Comparison of ENCODE assay signal across 17 cellular contexts in genomic region chr14:99255621-99256482, GRCh38. TPM values are rescaled to one million over a fixed set of nuclear protein-coding genes. Genes with fewer than 3 reads are reported as not detected.
A peak's percentile ranks its signal among the peaks of the same experiment; 100 is the strongest.
DNase-seq lines count a peak whose midpoint lies in the region; ATAC-seq and TF ChIP-seq lines count a peak whose summit lies in the region.
"Had no signal": no experiment of that assay in that cellular context is flagged by ENCODE, and none has a peak within 500 bp of the region (broad histone marks: within the 10 kb centered on the region; RNA-seq: fewer than 3 reads in every experiment).

No MANE protein-coding gene starts in this region.

- no peak overlapping the region for H3K4me2 ChIP-seq in neural cell (ENCODE audit: low read length)
- H3K4me2 ChIP-seq: smooth muscle cell had no signal

- H3K27ac Mint-ChIP-seq in activated CD4-positive, alpha-beta memory T cell treated with anti-CD3 and anti-CD28 coated beads, Interleukin-2, amount 10 ng/mL, durations not matched to agents 7 days and 5 days: peak overlapping the region; percentile 100
- H3K27ac Mint-ChIP-seq in activated naive CD4-positive, alpha-beta T cell treated with anti-CD3 and anti-CD28 coated beads, Interleukin-2, amount 50 U/mL, for 72 hours: peak overlapping the region; percentile 90 to 91
- H3K27ac Mint-ChIP-seq: nephron, progenitor cell of endocrine pancreas had no signal

- no peaks in the 10 kb centered on the region for H3K9me3 Mint-ChIP-seq in activated CD4-positive, alpha-beta memory T cell treated with anti-CD3 and anti-CD28 coated beads, Interleukin-2, amount 10 ng/mL, durations not matched to agents 7 days and 5 days
- no peaks in the 10 kb centered on the region for H3K9me3 Mint-ChIP-seq in activated naive CD4-positive, alpha-beta T cell treated with anti-CD3 and anti-CD28 coated beads, Interleukin-2, amount 50 U/mL, for 72 hours
- H3K9me3 Mint-ChIP-seq: nephron had no signal

- DNase-seq in activated CD4-positive, CD25-positive, alpha-beta regulatory T cell treated with anti-CD3 and anti-CD28 coated beads, Interleukin-2, amount 50 U/mL, for 72 hours: peak; percentile 23
- DNase-seq in activated CD4-positive, alpha-beta memory T cell treated with anti-CD3 and anti-CD28 coated beads, Interleukin-2, amount 10 ng/mL, durations not matched to agents 7 days and 5 days: peak; percentile 28
- DNase-seq in activated naive CD4-positive, alpha-beta T cell treated with anti-CD3 and anti-CD28 coated beads, Interleukin-2, amount 50 U/mL, for 72 hours (ENCODE audit: low spot score in 2 of 2): peak in 1 of 2 donors; percentile 55
- DNase-seq in activated gamma-delta T cell treated with Interleukin-2 at 50 U/mL for 16 hours: no peak
- DNase-seq: BE2C, GM23248, mammary epithelial cell, upper lobe of left lung had no signal

- no peak overlapping the region for H2AFZ ChIP-seq in neural cell (ENCODE audit: low read depth, low read length)
- H2AFZ ChIP-seq: GM23248 had no signal

- H3K27me3 Mint-ChIP-seq in activated CD4-positive, alpha-beta memory T cell treated with anti-CD3 and anti-CD28 coated beads, Interleukin-2, amount 10 ng/mL, durations not matched to agents 7 days and 5 days: no peaks in the 10 kb centered on the region

- H3K27ac ChIP-seq in neural cell (ENCODE audit: low read length): no peak overlapping the region
- H3K27ac ChIP-seq: 22Rv1, GM23248 had no signal

- CTCF ChIA-PET in activated CD4-positive, alpha-beta memory T cell treated with anti-CD3 and anti-CD28 coated beads, Interleukin-2, amount 10 ng/mL, durations not matched to agents 7 days and 5 days (lab: Charles Lee): interaction anchor here (0.6 to 3.0 kb wide), 4 partner anchors 14 to 263 kb away, joined by 4 to 17 read pairs (median 7); no protein-coding TSS in a partner anchor

- H3K9ac ChIP-seq in neural cell (ENCODE audit: low read length): no peak overlapping the region
- H3K9ac ChIP-seq: GM23248 had no signal

- H4K20me1 ChIP-seq in neural cell (ENCODE audit: insufficient read depth): peaks cover 98% of the 10 kb centered on the region

- H3K4me3 Mint-ChIP-seq in activated CD4-positive, alpha-beta memory T cell treated with anti-CD3 and anti-CD28 coated beads, Interleukin-2, amount 10 ng/mL, durations not matched to agents 7 days and 5 days: peak overlapping the region; percentile 99
- H3K4me3 Mint-ChIP-seq: nephron had no signal

- peak overlapping the region; percentile 91 for H3K4me3 ChIP-seq in neural cell (ENCODE audit: low read length)
- H3K4me3 ChIP-seq: GM23248, K562, smooth muscle cell, upper lobe of left lung had no signal

- no peaks in the 10 kb centered on the region for H3K9me2 ChIP-seq in neural cell (ENCODE audit: insufficient read depth, low read length)

- H3K79me2 ChIP-seq in neural cell (replicated peaks; ENCODE audit: insufficient read depth, low read length): peaks cover 100% of the 10 kb centered on the region

- no peaks in the 10 kb centered on the region for H3F3A ChIP-seq in neural cell (ENCODE audit: insufficient read depth, low read length, poor library complexity, severe bottlenecking)

- POLR2A ChIA-PET in activated CD4-positive, alpha-beta memory T cell treated with anti-CD3 and anti-CD28 coated beads, Interleukin-2, amount 10 ng/mL, durations not matched to agents 7 days and 5 days (lab: Charles Lee): interaction anchor here (0.8 to 41.9 kb wide), 5 partner anchors 8 to 67 kb away, joined by 3 to 1689 read pairs (median 10); partner anchors contain the start of gene BCL11B

- H3K27me3 ChIP-seq in neural cell (ENCODE audit: insufficient read depth, low read depth, low read length): no peaks in the 10 kb centered on the region
- H3K27me3 ChIP-seq: upper lobe of left lung had no signal

- peaks cover 94% of the 10 kb centered on the region for H3K4me1 Mint-ChIP-seq in activated CD4-positive, alpha-beta memory T cell treated with anti-CD3 and anti-CD28 coated beads, Interleukin-2, amount 10 ng/mL, durations not matched to agents 7 days and 5 days

- ATAC-seq in activated CD4-positive, CD25-positive, alpha-beta regulatory T cell treated with anti-CD3 and anti-CD28 coated beads, Interleukin-2, amount 50 U/mL, for 24 hours: no peak
- ATAC-seq in activated naive CD4-positive, alpha-beta T cell treated with anti-CD3 and anti-CD28 coated beads, Interleukin-2, amount 50 U/mL, for 72 hours: peak in 1 of 2 donors; percentile 14
- ATAC-seq in HG03469 (IDR thresholded peaks at IDR 0.05; ENCODE audit: unreplicated experiment): no peak
- ATAC-seq in HG02885 (IDR thresholded peaks at IDR 0.05; ENCODE audit: poor library complexity, unreplicated experiment): no peak
- ATAC-seq: K562 had no signal

- no peak for TF ChIP-seq EP300 in neural cell (conservative IDR thresholded peaks at IDR 0.05; ENCODE audit: poor library complexity, severe bottlenecking)

- peaks cover 93% of the 10 kb centered on the region for H3K36me3 Mint-ChIP-seq in activated CD4-positive, alpha-beta memory T cell treated with anti-CD3 and anti-CD28 coated beads, Interleukin-2, amount 10 ng/mL, durations not matched to agents 7 days and 5 days (ENCODE audit: low read depth)
- H3K36me3 Mint-ChIP-seq in activated naive CD4-positive, alpha-beta T cell treated with anti-CD3 and anti-CD28 coated beads, Interleukin-2, amount 50 U/mL, for 72 hours: peaks cover 47 to 89% of the 10 kb centered on the region in 2 donors

- peaks cover 18% of the 10 kb centered on the region for H3K36me3 ChIP-seq in neural cell (ENCODE audit: insufficient read depth, low read length)
- H3K36me3 ChIP-seq: BE2C, upper lobe of left lung had no signal

- no peak for TF ChIP-seq RAD21 in neural cell (conservative IDR thresholded peaks at IDR 0.05)

- TF ChIP-seq CTCF in neural cell (IDR thresholded peaks at IDR 0.05; ENCODE audit: poor library complexity, severe bottlenecking): no peak

- no peaks in the 10 kb centered on the region for H3K9me3 ChIP-seq in neural cell (ENCODE audit: low read length)
- H3K9me3 ChIP-seq: BE2C, upper lobe of left lung had no signal

TF ChIP-seq in neural cell, 6 proteins besides CTCF, POLR2A, EP300 and RAD21:
- TF ChIP-seq EZH2 (IDR thresholded peaks at IDR 0.05; ENCODE audit: borderline replicate concordance, insufficient read depth, low read length, poor library complexity, severe bottlenecking): no peak
- TF ChIP-seq POLR2AphosphoS5 (IDR thresholded peaks at IDR 0.05): no peak
- TF ChIP-seq TAF1 (IDR thresholded peaks at IDR 0.05; ENCODE audit: low read depth): no peak
- no peak for TF ChIP-seq MXI1 (conservative IDR thresholded peaks at IDR 0.05; ENCODE audit: poor library complexity, severe bottlenecking)
- no peak for TF ChIP-seq REST (IDR thresholded peaks at IDR 0.05; ENCODE audit: borderline replicate concordance)
- TF ChIP-seq SMC3 (conservative IDR thresholded peaks at IDR 0.05; ENCODE audit: poor library complexity): no peak

RNA-seq across cellular contexts. Expression of gene BCL11B, which starts 16.1 kb away (rescaled TPM):
- 10 to 100 TPM; 81.7 to 82.0 TPM for total RNA-seq in activated CD4-positive, alpha-beta memory T cell treated with anti-CD3 and anti-CD28 coated beads, Interleukin-2, amount 10 ng/mL, durations not matched to agents 7 days and 5 days
- 10 to 100 TPM; 57.8 to 65.7 TPM for total RNA-seq in activated naive CD4-positive, alpha-beta T cell treated with anti-CD3 and anti-CD28 coated beads, Interleukin-2, amount 50 U/mL, for 72 hours
- 98.9 and 104 TPM in 2 replicates for polyA plus RNA-seq in neural cell
- 259 and 270 TPM in 2 replicates for polyA minus RNA-seq in neural cell
- total RNA-seq: GM23248 had no signal
- polyA plus RNA-seq: GM23248, K562 had no signal
